ENCODE assay signal across 8 cellular contexts in genomic region chr7:33130184-33130583, GRCh38. TPM values are rescaled to one million over a fixed set of nuclear protein-coding genes. Genes with fewer than 3 reads are reported as not detected.
DNase-seq lines count a peak whose midpoint lies in the region; ATAC-seq and TF ChIP-seq lines count a peak whose summit lies in the region.

No MANE protein-coding gene starts in this region.

- no peaks in the 10 kb centered on the region for H4K20me1 ChIP-seq in BLaER1 treated with 17β-estradiol and CSF1 and Interleukin-3, amounts not matched to agents 10 nM and 100 nM

- H3K36me3 Mint-ChIP-seq in chondrocyte (ENCODE audit: low read depth), result no peaks in the 10 kb centered on the region
- H3K36me3 Mint-ChIP-seq in natural killer cell treated with Interleukin-12 subunit alpha and Interleukin-12 subunit beta and Interleukin-15 and Interleukin-18, amount 100 ng/mL, for 72 hours, result peaks cover under 1% of the 10 kb centered on the region

- H3K4me2 ChIP-seq in BLaER1 treated with 17β-estradiol and CSF1 and Interleukin-3, amounts not matched to agents 10 nM and 100 nM, result peak overlapping the region; percentile 77 to 94 (median 86)

- H3K27ac Mint-ChIP-seq in chondrocyte (ENCODE audit: unreplicated experiment), result peak overlapping the region; percentile 82
- H3K27ac Mint-ChIP-seq in natural killer cell treated with Interleukin-12 subunit alpha and Interleukin-12 subunit beta and Interleukin-15 and Interleukin-18, amount 100 ng/mL, for 72 hours, result peak overlapping the region; percentile 75 to 92

- H3K27me3 Mint-ChIP-seq in chondrocyte (ENCODE audit: low read depth), result no peaks in the 10 kb centered on the region
- no peaks in the 10 kb centered on the region for H3K27me3 Mint-ChIP-seq in natural killer cell treated with Interleukin-12 subunit alpha and Interleukin-12 subunit beta and Interleukin-15 and Interleukin-18, amount 100 ng/mL, for 72 hours

- H3K9me3 ChIP-seq in BLaER1 treated with 17β-estradiol and CSF1 and Interleukin-3, amounts not matched to agents 10 nM and 100 nM (replicated peaks in 1 of 11), result peaks cover 8 to 19% (median 14%) of the 10 kb centered on the region in 11 experiments
- H3K9me3 ChIP-seq in MG63, result no peaks in the 10 kb centered on the region

- peak overlapping the region; percentile 60 to 80 (median 76); a peak in 21 of 22 replicates for H3K9ac ChIP-seq in BLaER1 treated with 17β-estradiol and CSF1 and Interleukin-3, amounts not matched to agents 10 nM and 100 nM

- peaks cover 23% of the 10 kb centered on the region for H3K4me1 Mint-ChIP-seq in chondrocyte (ENCODE audit: low read depth)
- H3K4me1 Mint-ChIP-seq in natural killer cell treated with Interleukin-12 subunit alpha and Interleukin-12 subunit beta and Interleukin-15 and Interleukin-18, amount 100 ng/mL, for 72 hours (ENCODE audit: low read depth in 2 of 2), result peaks cover 11 to 17% of the 10 kb centered on the region in 2 donors

- H3K4me1 ChIP-seq in BLaER1 treated with 17β-estradiol and CSF1 and Interleukin-3, amounts not matched to agents 10 nM and 100 nM, result peaks cover 8 to 23% (median 14%) of the 10 kb centered on the region in 10 experiments; a peak in 19 of 20 replicates

- peak overlapping the region; percentile 98 for H3K4me3 Mint-ChIP-seq in chondrocyte (ENCODE audit: unreplicated experiment)
- H3K4me3 Mint-ChIP-seq in natural killer cell treated with Interleukin-12 subunit alpha and Interleukin-12 subunit beta and Interleukin-15 and Interleukin-18, amount 100 ng/mL, for 72 hours, result peak overlapping the region; percentile 97

- peak overlapping the region; percentile 78 to 92 (median 82) for H3K4me3 ChIP-seq in BLaER1 treated with 17β-estradiol and CSF1 and Interleukin-3, amounts not matched to agents 10 nM and 100 nM
- H3K4me3 ChIP-seq in MG63, result peak overlapping the region; percentile 95

- H3K36me3 ChIP-seq in BLaER1 treated with 17β-estradiol and CSF1 and Interleukin-3, amounts not matched to agents 10 nM and 100 nM, result peaks cover 0 to 8% (median 0%) of the 10 kb centered on the region in 11 experiments; a peak in 2 of 22 replicates
- H3K36me3 ChIP-seq in MG63, result no peaks in the 10 kb centered on the region

- H3K9me3 Mint-ChIP-seq in chondrocyte (ENCODE audit: low read depth), result peaks cover under 1% of the 10 kb centered on the region
- no peaks in the 10 kb centered on the region for H3K9me3 Mint-ChIP-seq in natural killer cell treated with Interleukin-12 subunit alpha and Interleukin-12 subunit beta and Interleukin-15 and Interleukin-18, amount 100 ng/mL, for 72 hours

- no peaks in the 10 kb centered on the region for H3K27me3 ChIP-seq in BLaER1 treated with 17β-estradiol and CSF1 and Interleukin-3, amounts not matched to agents 10 nM and 100 nM
- no peaks in the 10 kb centered on the region for H3K27me3 ChIP-seq in MG63

- DNase-seq in MG63 (no peak), chondrocyte (ENCODE audit: low spot score) (no peak), anterior cingulate cortex (lab: John Stamatoyannopoulos, UW) (no peak), ureter (ENCODE audit: low spot score) (no peak), KG1 (lab: John Stamatoyannopoulos, UW) (no peak)
- no peak for DNase-seq in natural killer cell treated with Interleukin-12 subunit alpha and Interleukin-12 subunit beta and Interleukin-15 and Interleukin-18, amount 100 ng/mL, for 72 hours (ENCODE audit: low spot score)

- TF ChIP-seq CTCF in chondrocyte (IDR thresholded peaks at IDR 0.05), result no peak

- H3K27ac ChIP-seq in BLaER1 treated with 17β-estradiol and CSF1 and Interleukin-3, amounts not matched to agents 10 nM and 100 nM, result peak overlapping the region in 2 of 11 experiments; percentile 79 to 85; a peak in 3 of 22 replicates

- no peak for ATAC-seq in natural killer cell treated with Interleukin-12 subunit alpha and Interleukin-12 subunit beta and Interleukin-15 and Interleukin-18, amount 100 ng/mL, for 72 hours
- ATAC-seq in HG02759 (IDR thresholded peaks at IDR 0.05; ENCODE audit: unreplicated experiment), result no peak

RNA-seq across cellular contexts. Expression of gene BBS9, which starts 0.8 kb away (rescaled TPM):
- 25.7 and 31.4 TPM in 2 replicates for total RNA-seq in MG63 (2014; rRNA removed; shearing (Covaris generic); ENCODE audit: low replicate concordance)
- 16.5 to 29.7 TPM (median 18.0 TPM) in 3 replicates for total RNA-seq in chondrocyte
- 10 to 100 TPM; 16.6 to 17.8 TPM for total RNA-seq in natural killer cell treated with Interleukin-12 subunit alpha and Interleukin-12 subunit beta and Interleukin-15 and Interleukin-18, amount 100 ng/mL, for 72 hours
- 22.7 TPM for total RNA-seq in ureter

RNA-seq across cellular contexts. Expression of gene RP9, which starts 21.0 kb away (rescaled TPM):
- total RNA-seq in MG63 (2014; rRNA removed; shearing (Covaris generic); ENCODE audit: low replicate concordance), result 19.2 and 23.3 TPM in 2 replicates
- total RNA-seq in chondrocyte (13.7 to 16.5 TPM (median 16.2 TPM) in 3 replicates), ureter (14.3 TPM)
- total RNA-seq in natural killer cell treated with Interleukin-12 subunit alpha and Interleukin-12 subunit beta and Interleukin-15 and Interleukin-18, amount 100 ng/mL, for 72 hours, result 10 to 100 TPM; 16.2 to 22.0 TPM
